Comparison of ENCODE assay signal across 8 cellular contexts in genomic region chr12:45989277-45989856, GRCh38. TPM values are rescaled to one million over a fixed set of nuclear protein-coding genes. Genes with fewer than 3 reads are reported as not detected.
DNase-seq lines count a peak whose midpoint lies in the region; ATAC-seq, FAIRE-seq and TF ChIP-seq lines count a peak whose summit lies in the region.

No MANE protein-coding gene starts in this region.

- H4K20me1 ChIP-seq in DOHH2 (ENCODE audit: control insufficient read depth, insufficient read depth, low read depth, low read length), result peaks cover 26% of the 10 kb centered on the region

- peaks cover 64% of the 10 kb centered on the region for H3K79me2 ChIP-seq in DOHH2 (ENCODE audit: control insufficient read depth, low read length)

- ATAC-seq in GM19397 (IDR thresholded peaks at IDR 0.05; ENCODE audit: unreplicated experiment), result peak; percentile 11
- ATAC-seq in HG03521 (IDR thresholded peaks at IDR 0.05; ENCODE audit: unreplicated experiment), result peak; percentile 11
- peak; percentile 20 to 51 (median 38) for ATAC-seq in pancreas

- peaks cover 3% of the 10 kb centered on the region; the same call in 1 of the 2 replicates for H3F3A ChIP-seq in DOHH2 (ENCODE audit: control insufficient read depth, insufficient read depth)

- 1 to 2% methylated on average over 20 of the region's 20 CpGs for WGBS in pancreas, 2 donors

- no peaks in the 10 kb centered on the region for H3K9me2 ChIP-seq in DOHH2 (replicated peaks; ENCODE audit: control insufficient read depth, low read length)

- peak overlapping the region; percentile 74 for H3K4me2 ChIP-seq in DOHH2 (ENCODE audit: low read length)

- H3K27me3 ChIP-seq in DOHH2 (ENCODE audit: control insufficient read depth, low read length) (no peaks in the 10 kb centered on the region), WERI-Rb-1 (ENCODE audit: insufficient read depth, low read depth, severe bottlenecking) (no peaks in the 10 kb centered on the region), pancreas (no peaks in the 10 kb centered on the region)

- no peak for FAIRE-seq in pancreas (lab: Jason Lieb, UNC)

- H3K4me1 ChIP-seq in DOHH2 (ENCODE audit: control insufficient read depth, low read length) (peaks cover 48% of the 10 kb centered on the region), pancreas (peaks cover 9 to 37% (median 30%) of the 10 kb centered on the region in 3 donors)

- H3K36me3 ChIP-seq in DOHH2 (ENCODE audit: control insufficient read depth, low read length), result peaks cover 55% of the 10 kb centered on the region
- peaks cover 23% of the 10 kb centered on the region for H3K36me3 ChIP-seq in WERI-Rb-1
- H3K36me3 ChIP-seq in pancreas, result no peaks in the 10 kb centered on the region

- TF ChIP-seq CTCF in DOHH2 (IDR thresholded peaks at IDR 0.05; ENCODE audit: low read depth, low read length, poor library complexity, severe bottlenecking) (no peak), WERI-Rb-1 (IDR thresholded peaks at IDR 0.05; ENCODE audit: low read depth, low read length) (no peak), fibroblast of the aortic adventitia (IDR thresholded peaks at IDR 0.05; ENCODE audit: insufficient read depth, low read length) (no peak), pancreas (IDR thresholded peaks at IDR 0.05) (no peak)

- H3K9me3 ChIP-seq in DOHH2 (ENCODE audit: control insufficient read depth, insufficient read depth, low read length) (no peaks in the 10 kb centered on the region), WERI-Rb-1 (ENCODE audit: severe bottlenecking) (no peaks in the 10 kb centered on the region), pancreas (no peaks in the 10 kb centered on the region)

- intact Hi-C loops in pancreas (cut with DNase I), result no loop called here

- peak overlapping the region; percentile 86 for H3K27ac ChIP-seq in DOHH2 (ENCODE audit: low read depth, low read length)
- peak overlapping the region; percentile 97 for H3K27ac ChIP-seq in WERI-Rb-1
- peak overlapping the region; percentile 98 to 100 (median 98) for H3K27ac ChIP-seq in pancreas

- DNase-seq in WERI-Rb-1 (no peak), fibroblast of the aortic adventitia (ENCODE audit: low read depth) (peak; percentile 38), pancreas (no peak), AG08395 (ENCODE audit: low spot score) (no peak), Kasumi-1 (lab: John Stamatoyannopoulos, UW) (no peak)

- H3K4me3 ChIP-seq in DOHH2 (ENCODE audit: low read length) (peak overlapping the region; percentile 86), WERI-Rb-1 (ENCODE audit: low read depth, low read length) (peak overlapping the region; percentile 95), fibroblast of the aortic adventitia (ENCODE audit: low read depth, low read length) (peak overlapping the region; percentile 88), pancreas (peak overlapping the region; percentile 61 to 85 (median 70))

RNA-seq across cellular contexts. Expression of gene SCAF11, which starts 1.0 kb away (rescaled TPM):
- 134 and 341 TPM in 2 replicates for total RNA-seq in fibroblast of the aortic adventitia (ENCODE audit: low replicate concordance)
- total RNA-seq in pancreas, result 10 to 100 TPM; 40.8 to 74.2 (median 47.1) TPM
- polyA plus RNA-seq in pancreas, result 10 to 100 TPM; 13.8 to 18.7 TPM
